Comparison of ENCODE assay signal across 23 cellular contexts in genomic region chr10:76736392-76736791, GRCh38.
DNase-seq lines count a peak whose midpoint lies in the region; TF ChIP-seq lines count a peak whose summit lies in the region.
"Had no signal": no experiment of that assay in that cellular context is flagged by ENCODE, and none has a peak within 500 bp of the region (broad histone marks: within the 10 kb centered on the region; RNA-seq: fewer than 3 reads in every experiment).

No MANE protein-coding gene starts in this region.

- no peak overlapping the region for H3K4me3 ChIP-seq in mammary epithelial cell (replicated peaks in 1 of 3; ENCODE audit: insufficient read depth in 1 of 3, low read depth in 2 of 3, low read length in 3 of 3)
- H3K4me3 ChIP-seq in Jurkat, Clone E6-1 (ENCODE audit: low read length), result no peak overlapping the region
- H3K4me3 ChIP-seq in WERI-Rb-1 (ENCODE audit: low read depth, low read length), result no peak overlapping the region
- H3K4me3 ChIP-seq in osteoblast (ENCODE audit: insufficient read depth, low read length), result no peak overlapping the region
- H3K4me3 ChIP-seq in endodermal cell (ENCODE audit: low read length), result no peak overlapping the region
- H3K4me3 ChIP-seq: HAP-1, SK-N-MC had no signal

- H3K79me2 ChIP-seq in mammary epithelial cell (ENCODE audit: insufficient read depth, low read length) (no peaks in the 10 kb centered on the region), osteoblast (ENCODE audit: insufficient read depth, low read length) (no peaks in the 10 kb centered on the region)

- DNase-seq in mammary epithelial cell (no peak), MCF 10A (ENCODE audit: unreplicated experiment) (no peak), WERI-Rb-1 (peak; percentile 19), osteoblast (ENCODE audit: insufficient read length, low spot score, missing footprints) (peak; percentile 65), HUDEP-2 (lab: John Stamatoyannopoulos, UW; ENCODE audit: unreplicated experiment in 76 of 76) (no peak), endodermal cell (no peak), foreskin melanocyte (no peak)
- DNase-seq in Jurkat, Clone E6-1 (ENCODE audit: low read depth, low spot score), result peak; percentile 8
- DNase-seq: COR-L47; DMS 273 treated with DMSO at 0.1 percent for 48 hours; DND-41; IMR-90; Karpas-422; MM.1S; NCI-H1092; NCI-H146; NCI-H2081; NK-92 treated with Interleukin-12 subunit alpha and Interleukin-12 subunit beta, amount 100 ng/mL, for 24 hours; Right ventricle myocardium superior had no signal

- CTCF ChIA-PET in mammary epithelial cell (lab: Charles Lee; ENCODE audit: low non-redundant PET) (no interaction called here), MCF 10A (lab: Yijun Ruan, JAX) (no interaction called here)

- H3K27ac ChIP-seq in mammary epithelial cell (ENCODE audit: insufficient read depth, low read depth, low read length), result no peak overlapping the region
- no peak overlapping the region for H3K27ac ChIP-seq in WERI-Rb-1
- no peak overlapping the region for H3K27ac ChIP-seq in osteoblast (ENCODE audit: low read depth, low read length)
- H3K27ac ChIP-seq in endodermal cell (ENCODE audit: low read depth, low read length), result no peak overlapping the region
- H3K27ac ChIP-seq: HL-60, SK-N-MC had no signal

- H4K20me1 ChIP-seq in mammary epithelial cell (ENCODE audit: insufficient read depth, low read length) (no peaks in the 10 kb centered on the region), osteoblast (ENCODE audit: insufficient read depth, low read length) (no peaks in the 10 kb centered on the region)

- intact Hi-C loops in mammary epithelial cell (cut with micrococcal nuclease) (no loop called here), MCF 10A (cut with micrococcal nuclease) (no loop called here)

- no peak for TF ChIP-seq CTCF in mammary epithelial cell (conservative IDR thresholded peaks at IDR 0.05 in 1 of 2, IDR thresholded peaks at IDR 0.05 in 1 of 2; ENCODE audit: extremely low read depth in 1 of 2, insufficient read depth in 1 of 2, low read depth in 1 of 2, low read length in 2 of 2)
- no peak for TF ChIP-seq CTCF in MCF 10A (IDR thresholded peaks at IDR 0.05; ENCODE audit: unreplicated experiment)
- no peak for TF ChIP-seq CTCF in WERI-Rb-1 (IDR thresholded peaks at IDR 0.05; ENCODE audit: low read depth, low read length)
- TF ChIP-seq CTCF in osteoblast (IDR thresholded peaks at IDR 0.05; ENCODE audit: extremely low read depth, low read depth, low read length), result no peak
- TF ChIP-seq CTCF in endodermal cell (conservative IDR thresholded peaks at IDR 0.05), result no peak

- H3K4me1 ChIP-seq in mammary epithelial cell (ENCODE audit: insufficient read depth, low read length), result peaks cover 14% of the 10 kb centered on the region
- H3K4me1 ChIP-seq in osteoblast (ENCODE audit: insufficient read depth, low read length), result no peaks in the 10 kb centered on the region
- no peaks in the 10 kb centered on the region for H3K4me1 ChIP-seq in endodermal cell (ENCODE audit: control insufficient read depth, insufficient read depth, low read length)
- H3K4me1 ChIP-seq: HAP-1 had no signal

- 31% methylated on average over 4 of the region's 4 CpGs for WGBS in mammary epithelial cell (ENCODE audit: low coverage, missing lambda C conversion rate)
- WGBS in endodermal cell (ENCODE audit: insufficient coverage in 1 of 2, insufficient read length in 1 of 2), 2 experiments, result 82 to 88% methylated on average over 4 of the region's 4 CpGs

- H3K4me2 ChIP-seq in mammary epithelial cell (ENCODE audit: insufficient read depth, low read depth, low read length) (peak overlapping the region; percentile 36), osteoblast (ENCODE audit: insufficient read depth, low read length) (no peak overlapping the region)

- H3K9me3 Mint-ChIP-seq in MCF 10A (ENCODE audit: unreplicated experiment) (peaks cover 9% of the 10 kb centered on the region), endodermal cell (peaks cover 4% of the 10 kb centered on the region)

- no peaks in the 10 kb centered on the region for H3K27me3 ChIP-seq in mammary epithelial cell (ENCODE audit: insufficient read depth, low read length)
- H3K27me3 ChIP-seq in WERI-Rb-1 (ENCODE audit: insufficient read depth, low read depth, severe bottlenecking), result no peaks in the 10 kb centered on the region
- H3K27me3 ChIP-seq in osteoblast (ENCODE audit: insufficient read depth, low read length), result no peaks in the 10 kb centered on the region
- H3K27me3 ChIP-seq in endodermal cell (ENCODE audit: control insufficient read depth, insufficient read depth, low read length, poor library complexity, severe bottlenecking), result no peaks in the 10 kb centered on the region

- no peak overlapping the region for H3K27ac Mint-ChIP-seq in MCF 10A (ENCODE audit: low read depth, unreplicated experiment)
- H3K27ac Mint-ChIP-seq in endodermal cell, result no peak overlapping the region
- H3K27ac Mint-ChIP-seq: CD14-positive monocyte had no signal

- H3K9ac ChIP-seq in mammary epithelial cell (ENCODE audit: insufficient read depth, low read length) (no peak overlapping the region), endodermal cell (ENCODE audit: extremely low read depth, low read length, poor library complexity, severe bottlenecking) (no peak overlapping the region)

- peaks cover 11% of the 10 kb centered on the region for H3K27me3 Mint-ChIP-seq in MCF 10A (ENCODE audit: insufficient read depth, unreplicated experiment)
- peaks cover 4% of the 10 kb centered on the region for H3K27me3 Mint-ChIP-seq in endodermal cell (ENCODE audit: insufficient read depth)

- dilution Hi-C loops in mammary epithelial cell (cut with HindIII; ENCODE audit: low sequenced_read_pairs), result no loop called here

- in situ Hi-C loops in mammary epithelial cell (cut with MboI; ENCODE audit: low sequenced_read_pairs in 2 of 2), result no loop called here

- H3K36me3 ChIP-seq in mammary epithelial cell (ENCODE audit: insufficient read depth, low read length) (no peaks in the 10 kb centered on the region), WERI-Rb-1 (no peaks in the 10 kb centered on the region), osteoblast (ENCODE audit: insufficient read depth, low read length) (no peaks in the 10 kb centered on the region), endodermal cell (ENCODE audit: control insufficient read depth, insufficient read depth, low read length) (no peaks in the 10 kb centered on the region)
- H3K36me3 ChIP-seq: HAP-1 had no signal

- H3K36me3 Mint-ChIP-seq in MCF 10A (ENCODE audit: insufficient read depth, unreplicated experiment) (no peaks in the 10 kb centered on the region), endodermal cell (ENCODE audit: low read depth) (no peaks in the 10 kb centered on the region)
- H3K36me3 Mint-ChIP-seq: CD14-positive monocyte had no signal

- H3K4me1 Mint-ChIP-seq in MCF 10A (ENCODE audit: insufficient read depth, unreplicated experiment) (peaks cover 5% of the 10 kb centered on the region), endodermal cell (no peaks in the 10 kb centered on the region)
- H3K4me1 Mint-ChIP-seq: CD14-positive monocyte had no signal

- no peaks in the 10 kb centered on the region for H3K9me3 ChIP-seq in mammary epithelial cell (replicated peaks; ENCODE audit: insufficient read depth, low read length)
- no peaks in the 10 kb centered on the region for H3K9me3 ChIP-seq in WERI-Rb-1 (ENCODE audit: severe bottlenecking)
- H3K9me3 ChIP-seq in osteoblast (ENCODE audit: low read depth, low read length), result peaks cover 1% of the 10 kb centered on the region
- peaks cover 10% of the 10 kb centered on the region for H3K9me3 ChIP-seq in endodermal cell (ENCODE audit: control insufficient read depth, low read length)
- H3K9me3 ChIP-seq: HAP-1 had no signal

- POLR2A ChIA-PET in MCF 10A (lab: Yijun Ruan, JAX), result no interaction called here

- BruUV-seq in mammary epithelial cell (replicated peaks; lab: Mats Ljungman, UMichigan) (no TSS peak), MCF 10A (replicated peaks; lab: Mats Ljungman, UMichigan) (no TSS peak)

- H3K4me3 Mint-ChIP-seq in MCF 10A (ENCODE audit: unreplicated experiment), result no peak overlapping the region
- no peak overlapping the region for H3K4me3 Mint-ChIP-seq in endodermal cell
- H3K4me3 Mint-ChIP-seq: CD14-positive monocyte had no signal

- H2AFZ ChIP-seq in mammary epithelial cell (ENCODE audit: low read depth, low read length) (peak overlapping the region; percentile 14), osteoblast (ENCODE audit: low read length) (no peak overlapping the region)

Comparison
In these comparisons a context has a peak if more than half of its experiments do, and no peak if none do; other contexts are left out.
1. DNase-seq: peak in Jurkat, Clone E6-1 (single experiment), WERI-Rb-1 (single experiment) and osteoblast (single experiment); none in mammary epithelial cell (single experiment), MCF 10A (single experiment), HUDEP-2 (0 of 76), endodermal cell (single experiment) and foreskin melanocyte (single experiment).